ENCODE assay signal across 26 cellular contexts in the genomic region with DNA sequence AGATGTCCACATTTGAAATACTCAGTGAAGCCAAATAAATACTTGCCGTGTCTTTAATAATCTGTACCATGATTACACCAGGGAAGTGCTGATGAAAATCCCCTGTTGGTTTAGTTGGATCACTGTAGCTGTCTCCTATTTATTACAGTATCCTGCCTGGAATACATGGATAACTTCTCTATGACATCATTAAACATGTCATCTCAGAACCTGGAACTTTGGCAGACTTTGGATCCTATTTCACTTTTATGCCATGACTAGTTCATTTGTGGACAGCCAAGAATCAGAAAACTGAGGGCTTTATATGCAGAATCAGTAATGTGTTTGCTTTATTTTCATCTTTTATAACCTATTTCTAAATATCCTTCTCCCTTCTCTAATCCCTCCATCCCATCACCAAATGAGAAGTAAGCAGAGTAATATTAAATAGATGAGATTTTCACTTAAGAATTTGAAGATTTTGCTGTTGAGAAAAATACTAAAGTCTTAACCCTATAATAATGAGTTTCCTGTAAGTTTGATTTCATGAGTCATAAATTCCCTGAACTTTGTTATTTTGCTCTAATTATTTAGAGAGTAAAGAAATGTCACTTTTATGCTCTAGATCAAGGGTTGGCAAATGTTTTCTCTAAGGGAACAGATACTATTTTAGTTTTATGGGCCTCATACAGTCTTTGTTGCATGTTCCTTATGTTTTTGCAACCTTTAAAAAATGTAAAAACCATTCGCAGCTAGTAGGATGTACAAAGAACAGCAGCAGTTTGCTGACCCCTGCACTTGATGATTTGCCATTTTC. TPM values are rescaled to one million over a fixed set of nuclear protein-coding genes. Genes with fewer than 3 reads are reported as not detected.
DNase-seq lines count a peak whose midpoint lies in the region; ATAC-seq, FAIRE-seq and TF ChIP-seq lines count a peak whose summit lies in the region.
"Had no signal": no experiment of that assay in that cellular context is flagged by ENCODE, and none has a peak within 500 bp of the region (broad histone marks: within the 10 kb centered on the region; RNA-seq: fewer than 3 reads in every experiment).

A gene (minus strand): TSS at position 137 of the 796 bp plus-strand sequence.

- no peak for TF ChIP-seq POLR2A in H54 (IDR thresholded peaks at IDR 0.05; ENCODE audit: low read depth, low read length)

- no peak for ATAC-seq in T-helper 17 cell
- ATAC-seq: effector memory CD8-positive, alpha-beta T cell; GM12878; lower lobe of right lung had no signal

- H3K36me3 Mint-ChIP-seq in nephron progenitor cell (ENCODE audit: low read depth) (no peaks in the 10 kb centered on the region), T-helper 17 cell (ENCODE audit: low read depth) (no peaks in the 10 kb centered on the region)
- H3K36me3 Mint-ChIP-seq: activated CD4-positive, alpha-beta memory T cell treated with anti-CD3 and anti-CD28 coated beads for 36 hours; CD14-positive monocyte had no signal

- no peak for TF ChIP-seq CTCF in AG04450 (IDR thresholded peaks at IDR 0.05; ENCODE audit: low read depth, low read length)
- no peak for TF ChIP-seq CTCF in cardiac fibroblast (IDR thresholded peaks at IDR 0.05; ENCODE audit: low read depth, low read length)
- no peak for TF ChIP-seq CTCF in nephron progenitor cell (IDR thresholded peaks at IDR 0.05)

- no peaks in the 10 kb centered on the region for H3K9me3 Mint-ChIP-seq in nephron progenitor cell
- H3K9me3 Mint-ChIP-seq: activated CD4-positive, alpha-beta memory T cell treated with anti-CD3 and anti-CD28 coated beads for 36 hours; CD14-positive monocyte; effector memory CD8-positive, alpha-beta T cell had no signal

- peak; percentile 74 for FAIRE-seq in H54 (lab: Jason Lieb, UNC)
- FAIRE-seq: GM12878, H1, islet of Langerhans had no signal

- H3K27me3 ChIP-seq in AG04450 (ENCODE audit: control insufficient read depth, insufficient read depth, low read length), result peaks cover 4% of the 10 kb centered on the region
- H3K27me3 ChIP-seq: ascending aorta, right atrium auricular region had no signal

- H3K4me1 Mint-ChIP-seq in nephron progenitor cell (no peaks in the 10 kb centered on the region), T-helper 17 cell (no peaks in the 10 kb centered on the region)

- POLR2A ChIA-PET in AG04450 (lab: Yijun Ruan, JAX), result no interaction called here

- H3K9me3 ChIP-seq in AG04450 (ENCODE audit: control insufficient read depth, insufficient read depth, low read length) (no peaks in the 10 kb centered on the region), T-helper 17 cell (ENCODE audit: control insufficient read depth, low read length, poor library complexity, severe bottlenecking) (no peaks in the 10 kb centered on the region)
- H3K9me3 ChIP-seq: ascending aorta, lower lobe of right lung, right atrium auricular region had no signal

- H3K4me3 Mint-ChIP-seq in nephron progenitor cell, result no peak within 1 kb of the TSS
- no peak within 1 kb of the TSS for H3K4me3 Mint-ChIP-seq in T-helper 17 cell
- H3K4me3 Mint-ChIP-seq: activated CD4-positive, alpha-beta memory T cell treated with anti-CD3 and anti-CD28 coated beads for 36 hours; CD14-positive monocyte; effector memory CD8-positive, alpha-beta T cell had no signal

- H3K27me3 Mint-ChIP-seq in nephron progenitor cell (ENCODE audit: low read depth, poor library complexity), result peaks cover 9% of the 10 kb centered on the region
- peaks cover 20% of the 10 kb centered on the region for H3K27me3 Mint-ChIP-seq in T-helper 17 cell

- H3K4me3 ChIP-seq in AG04450 (ENCODE audit: low read depth, low read length) (no peak within 1 kb of the TSS), cardiac fibroblast (replicated peaks in 1 of 2; ENCODE audit: low read depth in 2 of 2, low read length in 2 of 2) (no peak within 1 kb of the TSS)
- H3K4me3 ChIP-seq: ascending aorta, GM12878, lower lobe of right lung, right atrium auricular region had no signal

- no peak within 1 kb of the TSS for H3K27ac Mint-ChIP-seq in nephron progenitor cell
- H3K27ac Mint-ChIP-seq in T-helper 17 cell, result no peak within 1 kb of the TSS
- H3K27ac Mint-ChIP-seq: activated CD4-positive, alpha-beta memory T cell treated with anti-CD3 and anti-CD28 coated beads for 36 hours; effector memory CD8-positive, alpha-beta T cell had no signal

- DNase-seq in AG04450 (ENCODE audit: low read depth, low spot score), result peak; percentile 13
- DNase-seq in H54 (ENCODE audit: insufficient read length, low spot score), result no peak
- DNase-seq in cardiac fibroblast (ENCODE audit: low read depth in 2 of 2), result peak; percentile 10 to 62
- DNase-seq in left kidney (ENCODE audit: low read depth, low spot score), result peak; percentile 38
- DNase-seq in nephron progenitor cell, result no peak
- DNase-seq in T-helper 17 cell, result no peak
- DNase-seq in activated effector memory CD4-positive, alpha-beta T cell treated with anti-CD3 and anti-CD28 coated beads, Interleukin-2, amount 50 U/mL, for 16 hours, result no peak
- DNase-seq in NCI-H1417 (lab: John Stamatoyannopoulos, UW), result no peak
- DNase-seq: activated CD4-positive, alpha-beta memory T cell treated with anti-CD3 and anti-CD28 coated beads for 36 hours; activated CD4-positive, CD25-positive, alpha-beta regulatory T cell; DMS 273 treated with DMSO at 0.1 percent for 48 hours; effector memory CD8-positive, alpha-beta T cell; GF-D8; hippocampal formation; lower lobe of right lung; NCI-H1105; NCI-H524; nucleus accumbens had no signal

- CTCF ChIA-PET in AG04450 (lab: Charles Lee), result interaction anchor here (0.9 kb wide), 1 partner anchor 154 kb away, joined by 3 read pairs; no protein-coding TSS in a partner anchor

- H3K27ac ChIP-seq in AG04450 (ENCODE audit: low read depth, low read length), result no peak within 1 kb of the TSS
- H3K27ac ChIP-seq: ascending aorta, lower lobe of right lung, right atrium auricular region had no signal

RNA-seq across cellular contexts. Expression of the gene that starts here (rescaled TPM):
- not detected in 2 replicates for polyA plus RNA-seq in AG04450 (2011; rRNA removed)
- polyA minus RNA-seq in AG04450 (2011; rRNA and poly(A)+ RNA removed), result not detected in 2 replicates
- not detected for total RNA-seq in T-helper 17 cell
- total RNA-seq: A172; activated CD4-positive, alpha-beta memory T cell treated with anti-CD3 and anti-CD28 coated beads for 36 hours; ascending aorta; GM12878; H1; lower lobe of right lung; right atrium auricular region; temporal lobe had no signal
- polyA plus RNA-seq: CD14-positive monocyte, GM12878, H1 had no signal

Comparison
In these comparisons a context has a peak if more than half of its experiments do, and no peak if none do; other contexts are left out.
1. Peak in DNase-seq in AG04450; RNA of the gene not detected or under 1 TPM.
2. DNase-seq: peak in cardiac fibroblast (2 of 2) and left kidney (single experiment); none in H54 (single experiment), nephron progenitor cell (single experiment), T-helper 17 cell (0 of 3), activated effector memory CD4-positive, alpha-beta T cell treated with anti-CD3 and anti-CD28 coated beads, Interleukin-2, amount 50 U/mL, for 16 hours (single experiment) and NCI-H1417 (0 of 3).